Comparison of ENCODE assay signal across 21 cellular contexts in the genomic region with DNA sequence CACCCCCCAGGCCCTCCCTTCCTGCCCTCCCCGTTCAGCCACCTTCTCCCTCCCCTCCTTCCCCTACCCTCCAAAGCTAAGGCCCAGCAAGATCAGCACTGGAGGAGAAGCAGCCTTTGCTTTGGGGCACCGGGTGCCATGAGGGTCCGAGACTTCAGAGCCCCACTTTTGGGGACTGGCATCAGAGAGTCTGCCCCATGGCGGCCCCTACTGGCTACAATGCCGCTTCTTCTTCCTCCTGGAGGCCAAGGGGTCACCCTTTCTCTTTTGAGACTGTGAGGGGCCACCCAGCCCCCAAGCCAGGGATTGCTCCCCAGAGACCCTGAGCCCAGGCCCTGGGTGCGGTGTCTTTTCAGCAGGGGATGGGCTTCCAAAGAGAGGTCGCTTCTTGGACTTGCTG. TPM values are rescaled to one million over a fixed set of nuclear protein-coding genes. Genes with fewer than 3 reads are reported as not detected.
"Had no signal": no experiment of that assay in that cellular context is flagged by ENCODE, and none has a peak within 500 bp of the region (broad histone marks: within the 10 kb centered on the region; RNA-seq: fewer than 3 reads in every experiment).

No MANE protein-coding gene starts in this region.

RNA-seq across cellular contexts. Expression of a gene that starts 10.2 kb away (rescaled TPM):
- total RNA-seq: naive thymus-derived CD8-positive, alpha-beta T cell; natural killer cell; natural killer cell treated with Interleukin-12 subunit alpha and Interleukin-12 subunit beta and Interleukin-15 and Interleukin-18, amount 100 ng/mL, for 72 hours; occipital lobe; omental fat pad; osteoblast; osteocyte; ovary; pancreas; posterior vena cava; progenitor cell of endocrine pancreas; psoas muscle; pulmonary artery endothelial cell; renal cortical epithelial cell; right atrium auricular region; right cardiac atrium; sciatic nerve; sigmoid colon; skeletal muscle tissue; spleen had no signal
- polyA plus RNA-seq: naive thymus-derived CD8-positive, alpha-beta T cell; ovary; right cardiac atrium; sigmoid colon; small intestine; spleen had no signal
